ENCODE assay signal across 25 cellular contexts in genomic region chr6:170404697-170405096, GRCh38.
DNase-seq lines count a peak whose midpoint lies in the region; ATAC-seq and TF ChIP-seq lines count a peak whose summit lies in the region.
"Had no signal": no experiment of that assay in that cellular context is flagged by ENCODE, and none has a peak within 500 bp of the region (broad histone marks: within the 10 kb centered on the region; RNA-seq: fewer than 3 reads in every experiment).

No MANE protein-coding gene starts in this region.

- ATAC-seq in natural killer cell treated with Interleukin-12 subunit alpha and Interleukin-12 subunit beta and Interleukin-15 and Interleukin-18, amount 100 ng/mL, for 72 hours = no peak
- ATAC-seq in HG03457 (IDR thresholded peaks at IDR 0.05; ENCODE audit: unreplicated experiment) = no peak
- ATAC-seq: left colon; stimulated activated naive B cell treated with anti-CD40 and anti-IgM and Interleukin-4, amounts not matched to agents 10 μg/mL and 1 μg/mL and 100 μg/mL, for 72 hours had no signal

- DNase-seq in Daoy (ENCODE audit: low read depth) = peak; percentile 48
- DNase-seq in SJCRH30 = no peak
- DNase-seq in epithelial cell of prostate (ENCODE audit: low read depth, low spot score) = no peak
- no peak for DNase-seq in natural killer cell treated with Interleukin-12 subunit alpha and Interleukin-12 subunit beta and Interleukin-15 and Interleukin-18, amount 100 ng/mL, for 72 hours (ENCODE audit: low spot score)
- DNase-seq in mesenteric fat pad (ENCODE audit: low spot score) = no peak
- DNase-seq in stimulated activated naive CD4-positive, alpha-beta T cell treated with Interleukin-2 at 50 U/mL for 16 hours (lab: John Stamatoyannopoulos, UW) = no peak
- no peak for DNase-seq in progenitor cell of endocrine pancreas (ENCODE audit: low spot score, unreplicated experiment)
- DNase-seq: activated B cell treated with CpG ODN at 0.5 μM for 24 hours; activated CD4-positive, alpha-beta memory T cell treated with anti-CD3 and anti-CD28 coated beads, Interleukin-2, amount 10 ng/mL, durations not matched to agents 7 days and 5 days; activated naive CD4-positive, alpha-beta T cell; activated T-cell treated with anti-CD3 and anti-CD28 coated beads, Interleukin-2, amount 50 U/mL, for 1 hour; CD4-positive, alpha-beta T cell; DMS 273 treated with DMSO at 0.1 percent for 48 hours; effector CD8-positive, alpha-beta T cell; left colon; NCI-H1417 treated with DMSO at 0.1 percent for 48 hours; NCI-H526; stimulated activated naive B cell treated with anti-CD40 and anti-IgM and Interleukin-4, amounts not matched to agents 10 μg/mL and 1 μg/mL and 100 μg/mL, for 72 hours; thyroid gland had no signal

- no peak overlapping the region for H3K4me3 Mint-ChIP-seq in natural killer cell treated with Interleukin-12 subunit alpha and Interleukin-12 subunit beta and Interleukin-15 and Interleukin-18, amount 100 ng/mL, for 72 hours
- H3K4me3 Mint-ChIP-seq in progenitor cell of endocrine pancreas (ENCODE audit: low read depth) = no peak overlapping the region
- H3K4me3 Mint-ChIP-seq: activated B cell treated with CpG ODN at 0.5 μM for 24 hours; activated CD4-positive, alpha-beta memory T cell treated with anti-CD3 and anti-CD28 coated beads, Interleukin-2, amount 10 ng/mL, durations not matched to agents 7 days and 5 days; CD4-positive, alpha-beta T cell; mesothelial cell of epicardium; nephron; stimulated activated naive B cell treated with anti-CD40 and anti-IgM and Interleukin-4, amounts not matched to agents 10 μg/mL and 1 μg/mL and 100 μg/mL, for 72 hours had no signal

- no peaks in the 10 kb centered on the region for H3K27me3 ChIP-seq in SJCRH30
- H3K27me3 ChIP-seq: MG63, thyroid gland had no signal

- H3K4me3 ChIP-seq in SJCRH30 = no peak overlapping the region
- H3K4me3 ChIP-seq: HAP-1, MG63, prostate gland, thyroid gland had no signal

- H3K9me3 Mint-ChIP-seq in natural killer cell treated with Interleukin-12 subunit alpha and Interleukin-12 subunit beta and Interleukin-15 and Interleukin-18, amount 100 ng/mL, for 72 hours = no peaks in the 10 kb centered on the region
- no peaks in the 10 kb centered on the region for H3K9me3 Mint-ChIP-seq in progenitor cell of endocrine pancreas (ENCODE audit: low read depth)
- H3K9me3 Mint-ChIP-seq: activated B cell treated with CpG ODN at 0.5 μM for 24 hours; activated CD4-positive, alpha-beta memory T cell treated with anti-CD3 and anti-CD28 coated beads, Interleukin-2, amount 10 ng/mL, durations not matched to agents 7 days and 5 days; CD4-positive, alpha-beta T cell; mesothelial cell of epicardium; nephron had no signal

- H3K4me1 Mint-ChIP-seq in natural killer cell treated with Interleukin-12 subunit alpha and Interleukin-12 subunit beta and Interleukin-15 and Interleukin-18, amount 100 ng/mL, for 72 hours (ENCODE audit: low read depth in 2 of 2) = peaks cover 19 to 54% of the 10 kb centered on the region in 2 donors
- peaks cover 11% of the 10 kb centered on the region for H3K4me1 Mint-ChIP-seq in progenitor cell of endocrine pancreas (ENCODE audit: low read depth)
- H3K4me1 Mint-ChIP-seq: activated B cell treated with CpG ODN at 0.5 μM for 24 hours; activated CD4-positive, alpha-beta memory T cell treated with anti-CD3 and anti-CD28 coated beads, Interleukin-2, amount 10 ng/mL, durations not matched to agents 7 days and 5 days; stimulated activated naive B cell treated with anti-CD40 and anti-IgM and Interleukin-4, amounts not matched to agents 10 μg/mL and 1 μg/mL and 100 μg/mL, for 72 hours had no signal

- no peaks in the 10 kb centered on the region for H3K9me3 ChIP-seq in SJCRH30 (replicated peaks)
- H3K9me3 ChIP-seq: HAP-1, MG63, prostate gland, thyroid gland had no signal

- TF ChIP-seq CTCF in progenitor cell of endocrine pancreas (IDR thresholded peaks at IDR 0.05; ENCODE audit: unreplicated experiment) = no peak

- H3K27ac ChIP-seq in SJCRH30 = peak overlapping the region; percentile 67
- H3K27ac ChIP-seq in epithelial cell of prostate = peak overlapping the region; percentile 96
- H3K27ac ChIP-seq: prostate gland had no signal

- H3K36me3 Mint-ChIP-seq in natural killer cell treated with Interleukin-12 subunit alpha and Interleukin-12 subunit beta and Interleukin-15 and Interleukin-18, amount 100 ng/mL, for 72 hours = peaks cover 4% of the 10 kb centered on the region
- peaks cover 35% of the 10 kb centered on the region for H3K36me3 Mint-ChIP-seq in progenitor cell of endocrine pancreas (ENCODE audit: insufficient read depth)

- H3K27me3 Mint-ChIP-seq in natural killer cell treated with Interleukin-12 subunit alpha and Interleukin-12 subunit beta and Interleukin-15 and Interleukin-18, amount 100 ng/mL, for 72 hours = no peaks in the 10 kb centered on the region
- H3K27me3 Mint-ChIP-seq in progenitor cell of endocrine pancreas = no peaks in the 10 kb centered on the region
- H3K27me3 Mint-ChIP-seq: activated B cell treated with CpG ODN at 0.5 μM for 24 hours; activated CD4-positive, alpha-beta memory T cell treated with anti-CD3 and anti-CD28 coated beads, Interleukin-2, amount 10 ng/mL, durations not matched to agents 7 days and 5 days; CD4-positive, alpha-beta T cell; stimulated activated naive B cell treated with anti-CD40 and anti-IgM and Interleukin-4, amounts not matched to agents 10 μg/mL and 1 μg/mL and 100 μg/mL, for 72 hours had no signal

- H3K4me1 ChIP-seq in SJCRH30 = no peaks in the 10 kb centered on the region
- H3K4me1 ChIP-seq: HAP-1, prostate gland had no signal

- peaks cover 3% of the 10 kb centered on the region; the same call in 1 of the 2 replicates for H3K36me3 ChIP-seq in SJCRH30
- H3K36me3 ChIP-seq: prostate gland had no signal

- peak overlapping the region; percentile 30 to 66 for H3K27ac Mint-ChIP-seq in natural killer cell treated with Interleukin-12 subunit alpha and Interleukin-12 subunit beta and Interleukin-15 and Interleukin-18, amount 100 ng/mL, for 72 hours
- no peak overlapping the region for H3K27ac Mint-ChIP-seq in progenitor cell of endocrine pancreas
- H3K27ac Mint-ChIP-seq: activated B cell treated with CpG ODN at 0.5 μM for 24 hours; activated CD4-positive, alpha-beta memory T cell treated with anti-CD3 and anti-CD28 coated beads, Interleukin-2, amount 10 ng/mL, durations not matched to agents 7 days and 5 days; CD4-positive, alpha-beta T cell; mesothelial cell of epicardium; nephron; stimulated activated naive B cell treated with anti-CD40 and anti-IgM and Interleukin-4, amounts not matched to agents 10 μg/mL and 1 μg/mL and 100 μg/mL, for 72 hours had no signal
